ENCODE assay signal across 1 cellular context in the genomic region with DNA sequence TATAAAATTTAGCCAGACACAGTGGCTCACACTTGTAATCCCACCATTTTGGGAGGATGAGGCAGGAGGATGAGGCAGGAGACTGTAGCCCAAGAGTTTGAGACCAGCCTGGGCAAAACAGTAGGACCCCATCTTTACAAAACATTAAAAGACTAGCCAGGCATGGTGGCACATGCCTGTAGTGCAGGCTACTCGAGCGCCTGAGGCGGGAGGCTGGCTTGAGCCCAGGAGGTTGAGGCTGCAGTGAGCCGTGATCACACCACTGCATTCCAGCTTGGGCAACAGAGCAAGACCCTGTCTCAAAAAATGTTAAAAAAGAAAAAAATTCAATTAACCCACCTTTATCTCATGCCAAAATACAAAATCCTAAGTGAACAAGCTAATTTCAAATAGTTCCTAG.
A peak's percentile ranks its signal among the peaks of the same experiment; 100 is the strongest.
TF ChIP-seq lines count a peak whose summit lies in the region.

No MANE protein-coding gene starts in this region.

TF ChIP-seq in H1, 55 proteins besides CTCF, POLR2A, EP300 and RAD21 (continued from another document):
- peak; percentile 62 for TF ChIP-seq E2F6 (IDR thresholded peaks at IDR 0.05)
